In the genomic region with DNA sequence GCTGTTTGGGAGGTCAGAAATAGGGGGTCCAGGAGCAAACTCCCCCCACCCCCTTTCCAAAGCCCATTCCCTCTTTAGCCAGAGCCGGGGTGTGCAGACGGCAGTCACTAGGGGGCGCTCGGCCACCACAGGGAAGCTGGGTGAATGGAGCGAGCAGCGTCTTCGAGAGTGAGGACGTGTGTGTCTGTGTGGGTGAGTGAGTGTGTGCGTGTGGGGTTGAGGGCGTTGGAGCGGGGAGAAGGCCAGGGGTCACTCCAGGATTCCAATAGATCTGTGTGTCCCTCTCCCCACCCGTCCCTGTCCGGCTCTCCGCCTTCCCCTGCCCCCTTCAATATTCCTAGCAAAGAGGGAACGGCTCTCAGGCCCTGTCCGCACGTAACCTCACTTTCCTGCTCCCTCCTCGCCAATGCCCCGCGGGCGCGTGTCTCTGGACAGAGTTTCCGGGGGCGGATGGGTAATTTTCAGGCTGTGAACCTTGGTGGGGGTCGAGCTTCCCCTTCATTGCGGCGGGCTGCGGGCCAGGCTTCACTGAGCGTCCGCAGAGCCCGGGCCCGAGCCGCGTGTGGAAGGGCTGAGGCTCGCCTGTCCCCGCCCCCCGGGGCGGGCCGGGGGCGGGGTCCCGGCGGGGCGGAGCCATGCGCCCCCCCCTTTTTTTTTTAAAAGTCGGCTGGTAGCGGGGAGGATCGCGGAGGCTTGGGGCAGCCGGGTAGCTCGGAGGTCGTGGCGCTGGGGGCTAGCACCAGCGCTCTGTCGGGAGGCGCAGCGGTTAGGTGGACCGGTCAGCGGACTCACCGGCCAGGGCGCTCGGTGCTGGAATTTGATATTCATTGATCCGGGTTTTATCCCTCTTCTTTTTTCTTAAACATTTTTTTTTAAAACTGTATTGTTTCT, we compare ENCODE assay signal across 1 cellular context.
TF ChIP-seq lines count a peak whose summit lies in the region.

A gene (plus strand): TSS at position 686 of the 891 bp plus-strand sequence.

TF ChIP-seq in GM12878, 131 proteins besides CTCF, POLR2A, EP300 and RAD21 (continued from another document and continues in another):
- TF ChIP-seq, protein P1, sequence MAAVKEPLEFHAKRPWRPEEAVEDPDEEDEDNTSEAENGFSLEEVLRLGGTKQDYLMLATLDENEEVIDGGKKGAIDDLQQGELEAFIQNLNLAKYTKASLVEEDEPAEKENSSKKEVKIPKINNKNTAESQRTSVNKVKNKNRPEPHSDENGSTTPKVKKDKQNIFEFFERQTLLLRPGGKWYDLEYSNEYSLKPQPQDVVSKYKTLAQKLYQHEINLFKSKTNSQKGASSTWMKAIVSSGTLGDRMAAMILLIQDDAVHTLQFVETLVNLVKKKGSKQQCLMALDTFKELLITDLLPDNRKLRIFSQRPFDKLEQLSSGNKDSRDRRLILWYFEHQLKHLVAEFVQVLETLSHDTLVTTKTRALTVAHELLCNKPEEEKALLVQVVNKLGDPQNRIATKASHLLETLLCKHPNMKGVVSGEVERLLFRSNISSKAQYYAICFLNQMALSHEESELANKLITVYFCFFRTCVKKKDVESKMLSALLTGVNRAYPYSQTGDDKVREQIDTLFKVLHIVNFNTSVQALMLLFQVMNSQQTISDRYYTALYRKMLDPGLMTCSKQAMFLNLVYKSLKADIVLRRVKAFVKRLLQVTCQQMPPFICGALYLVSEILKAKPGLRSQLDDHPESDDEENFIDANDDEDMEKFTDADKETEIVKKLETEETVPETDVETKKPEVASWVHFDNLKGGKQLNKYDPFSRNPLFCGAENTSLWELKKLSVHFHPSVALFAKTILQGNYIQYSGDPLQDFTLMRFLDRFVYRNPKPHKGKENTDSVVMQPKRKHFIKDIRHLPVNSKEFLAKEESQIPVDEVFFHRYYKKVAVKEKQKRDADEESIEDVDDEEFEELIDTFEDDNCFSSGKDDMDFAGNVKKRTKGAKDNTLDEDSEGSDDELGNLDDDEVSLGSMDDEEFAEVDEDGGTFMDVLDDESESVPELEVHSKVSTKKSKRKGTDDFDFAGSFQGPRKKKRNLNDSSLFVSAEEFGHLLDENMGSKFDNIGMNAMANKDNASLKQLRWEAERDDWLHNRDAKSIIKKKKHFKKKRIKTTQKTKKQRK (IDR thresholded peaks at IDR 0.05; ENCODE audit: low read depth, low read length), result no peak
- TF ChIP-seq, protein P2, sequence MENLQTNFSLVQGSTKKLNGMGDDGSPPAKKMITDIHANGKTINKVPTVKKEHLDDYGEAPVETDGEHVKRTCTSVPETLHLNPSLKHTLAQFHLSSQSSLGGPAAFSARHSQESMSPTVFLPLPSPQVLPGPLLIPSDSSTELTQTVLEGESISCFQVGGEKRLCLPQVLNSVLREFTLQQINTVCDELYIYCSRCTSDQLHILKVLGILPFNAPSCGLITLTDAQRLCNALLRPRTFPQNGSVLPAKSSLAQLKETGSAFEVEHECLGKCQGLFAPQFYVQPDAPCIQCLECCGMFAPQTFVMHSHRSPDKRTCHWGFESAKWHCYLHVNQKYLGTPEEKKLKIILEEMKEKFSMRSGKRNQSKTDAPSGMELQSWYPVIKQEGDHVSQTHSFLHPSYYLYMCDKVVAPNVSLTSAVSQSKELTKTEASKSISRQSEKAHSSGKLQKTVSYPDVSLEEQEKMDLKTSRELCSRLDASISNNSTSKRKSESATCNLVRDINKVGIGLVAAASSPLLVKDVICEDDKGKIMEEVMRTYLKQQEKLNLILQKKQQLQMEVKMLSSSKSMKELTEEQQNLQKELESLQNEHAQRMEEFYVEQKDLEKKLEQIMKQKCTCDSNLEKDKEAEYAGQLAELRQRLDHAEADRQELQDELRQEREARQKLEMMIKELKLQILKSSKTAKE (IDR thresholded peaks at IDR 0.05; ENCODE audit: low read depth, poor library complexity, severe bottlenecking), result peak; percentile 43
- no peak for TF ChIP-seq BCL11A (IDR thresholded peaks at IDR 0.05; ENCODE audit: low read depth, low read length)
- TF ChIP-seq POLR2AphosphoS5 (IDR thresholded peaks at IDR 0.05; ENCODE audit: low read length), result peak; percentile 90
- TF ChIP-seq SMAD1 (IDR thresholded peaks at IDR 0.05; ENCODE audit: low read depth, partially characterized antibody), result peak; percentile 41
- TF ChIP-seq NFYA (IDR thresholded peaks at IDR 0.05; ENCODE audit: borderline replicate concordance, low read depth, low read length), result no peak
- TF ChIP-seq SMC3 (IDR thresholded peaks at IDR 0.05; ENCODE audit: borderline replicate concordance, low read length), result peak; percentile 92
- 0 out of 2 replicates have a peak, but pooled peaks have one; percentile 55 for TF ChIP-seq PML (IDR thresholded peaks at IDR 0.05; ENCODE audit: low read length)
- no peak for TF ChIP-seq RCOR1 (conservative IDR thresholded peaks at IDR 0.05; ENCODE audit: low read depth, low read length)
- TF ChIP-seq CHD1 (IDR thresholded peaks at IDR 0.05; ENCODE audit: low read depth, low read length), result no peak
- TF ChIP-seq MTA2 (IDR thresholded peaks at IDR 0.05; ENCODE audit: low read depth), result peak; percentile 43; the same call in 1 of the 2 replicates
- TF ChIP-seq, protein P3, sequence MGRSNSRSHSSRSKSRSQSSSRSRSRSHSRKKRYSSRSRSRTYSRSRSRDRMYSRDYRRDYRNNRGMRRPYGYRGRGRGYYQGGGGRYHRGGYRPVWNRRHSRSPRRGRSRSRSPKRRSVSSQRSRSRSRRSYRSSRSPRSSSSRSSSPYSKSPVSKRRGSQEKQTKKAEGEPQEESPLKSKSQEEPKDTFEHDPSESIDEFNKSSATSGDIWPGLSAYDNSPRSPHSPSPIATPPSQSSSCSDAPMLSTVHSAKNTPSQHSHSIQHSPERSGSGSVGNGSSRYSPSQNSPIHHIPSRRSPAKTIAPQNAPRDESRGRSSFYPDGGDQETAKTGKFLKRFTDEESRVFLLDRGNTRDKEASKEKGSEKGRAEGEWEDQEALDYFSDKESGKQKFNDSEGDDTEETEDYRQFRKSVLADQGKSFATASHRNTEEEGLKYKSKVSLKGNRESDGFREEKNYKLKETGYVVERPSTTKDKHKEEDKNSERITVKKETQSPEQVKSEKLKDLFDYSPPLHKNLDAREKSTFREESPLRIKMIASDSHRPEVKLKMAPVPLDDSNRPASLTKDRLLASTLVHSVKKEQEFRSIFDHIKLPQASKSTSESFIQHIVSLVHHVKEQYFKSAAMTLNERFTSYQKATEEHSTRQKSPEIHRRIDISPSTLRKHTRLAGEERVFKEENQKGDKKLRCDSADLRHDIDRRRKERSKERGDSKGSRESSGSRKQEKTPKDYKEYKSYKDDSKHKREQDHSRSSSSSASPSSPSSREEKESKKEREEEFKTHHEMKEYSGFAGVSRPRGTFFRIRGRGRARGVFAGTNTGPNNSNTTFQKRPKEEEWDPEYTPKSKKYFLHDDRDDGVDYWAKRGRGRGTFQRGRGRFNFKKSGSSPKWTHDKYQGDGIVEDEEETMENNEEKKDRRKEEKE (IDR thresholded peaks at IDR 0.05), result no peak
- TF ChIP-seq, protein P4, sequence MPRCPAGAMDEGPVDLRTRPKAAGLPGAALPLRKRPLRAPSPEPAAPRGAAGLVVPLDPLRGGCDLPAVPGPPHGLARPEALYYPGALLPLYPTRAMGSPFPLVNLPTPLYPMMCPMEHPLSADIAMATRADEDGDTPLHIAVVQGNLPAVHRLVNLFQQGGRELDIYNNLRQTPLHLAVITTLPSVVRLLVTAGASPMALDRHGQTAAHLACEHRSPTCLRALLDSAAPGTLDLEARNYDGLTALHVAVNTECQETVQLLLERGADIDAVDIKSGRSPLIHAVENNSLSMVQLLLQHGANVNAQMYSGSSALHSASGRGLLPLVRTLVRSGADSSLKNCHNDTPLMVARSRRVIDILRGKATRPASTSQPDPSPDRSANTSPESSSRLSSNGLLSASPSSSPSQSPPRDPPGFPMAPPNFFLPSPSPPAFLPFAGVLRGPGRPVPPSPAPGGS (IDR thresholded peaks at IDR 0.05; ENCODE audit: borderline replicate concordance, insufficient read depth, low read depth, low read length, poor library complexity, severe bottlenecking), result no peak
- TF ChIP-seq, protein P5, sequence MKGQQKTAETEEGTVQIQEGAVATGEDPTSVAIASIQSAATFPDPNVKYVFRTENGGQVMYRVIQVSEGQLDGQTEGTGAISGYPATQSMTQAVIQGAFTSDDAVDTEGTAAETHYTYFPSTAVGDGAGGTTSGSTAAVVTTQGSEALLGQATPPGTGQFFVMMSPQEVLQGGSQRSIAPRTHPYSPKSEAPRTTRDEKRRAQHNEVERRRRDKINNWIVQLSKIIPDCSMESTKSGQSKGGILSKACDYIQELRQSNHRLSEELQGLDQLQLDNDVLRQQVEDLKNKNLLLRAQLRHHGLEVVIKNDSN (IDR thresholded peaks at IDR 0.05; ENCODE audit: borderline replicate concordance, extremely low read length, insufficient read depth, low read depth, low read length), result no peak
- TF ChIP-seq, protein P6, sequence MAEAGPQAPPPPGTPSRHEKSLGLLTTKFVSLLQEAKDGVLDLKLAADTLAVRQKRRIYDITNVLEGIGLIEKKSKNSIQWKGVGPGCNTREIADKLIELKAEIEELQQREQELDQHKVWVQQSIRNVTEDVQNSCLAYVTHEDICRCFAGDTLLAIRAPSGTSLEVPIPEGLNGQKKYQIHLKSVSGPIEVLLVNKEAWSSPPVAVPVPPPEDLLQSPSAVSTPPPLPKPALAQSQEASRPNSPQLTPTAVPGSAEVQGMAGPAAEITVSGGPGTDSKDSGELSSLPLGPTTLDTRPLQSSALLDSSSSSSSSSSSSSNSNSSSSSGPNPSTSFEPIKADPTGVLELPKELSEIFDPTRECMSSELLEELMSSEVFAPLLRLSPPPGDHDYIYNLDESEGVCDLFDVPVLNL (IDR thresholded peaks at IDR 0.05; ENCODE audit: low read depth, low read length), result no peak
- TF ChIP-seq ASH2L (IDR thresholded peaks at IDR 0.05; ENCODE audit: borderline replicate concordance, low read depth), result no peak
- no peak for TF ChIP-seq FOXM1 (IDR thresholded peaks at IDR 0.05; ENCODE audit: low read depth, low read length)
- TF ChIP-seq FOXK2 (IDR thresholded peaks at IDR 0.05), result no peak
- no peak for TF ChIP-seq STAT3 (IDR thresholded peaks at IDR 0.05; ENCODE audit: low read depth, low read length)
- no peak for TF ChIP-seq GABPA (IDR thresholded peaks at IDR 0.05; ENCODE audit: low read depth)
- TF ChIP-seq, protein P7, sequence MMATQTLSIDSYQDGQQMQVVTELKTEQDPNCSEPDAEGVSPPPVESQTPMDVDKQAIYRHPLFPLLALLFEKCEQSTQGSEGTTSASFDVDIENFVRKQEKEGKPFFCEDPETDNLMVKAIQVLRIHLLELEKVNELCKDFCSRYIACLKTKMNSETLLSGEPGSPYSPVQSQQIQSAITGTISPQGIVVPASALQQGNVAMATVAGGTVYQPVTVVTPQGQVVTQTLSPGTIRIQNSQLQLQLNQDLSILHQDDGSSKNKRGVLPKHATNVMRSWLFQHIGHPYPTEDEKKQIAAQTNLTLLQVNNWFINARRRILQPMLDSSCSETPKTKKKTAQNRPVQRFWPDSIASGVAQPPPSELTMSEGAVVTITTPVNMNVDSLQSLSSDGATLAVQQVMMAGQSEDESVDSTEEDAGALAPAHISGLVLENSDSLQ (IDR thresholded peaks at IDR 0.05), result no peak
- 0 out of 2 replicates have a peak, but pooled peaks have one; percentile 49 for TF ChIP-seq TARDBP (IDR thresholded peaks at IDR 0.05; ENCODE audit: borderline replicate concordance)
- no peak; the same call in 1 of the 2 replicates for TF ChIP-seq RB1 (IDR thresholded peaks at IDR 0.05; ENCODE audit: borderline replicate concordance)
- TF ChIP-seq CBX3 (IDR thresholded peaks at IDR 0.05; ENCODE audit: borderline replicate concordance, low read depth), result no peak
- TF ChIP-seq FOS (IDR thresholded peaks at IDR 0.05; ENCODE audit: borderline replicate concordance, extremely low read depth, insufficient read length), result no peak
- no peak for TF ChIP-seq KDM1A (IDR thresholded peaks at IDR 0.05; ENCODE audit: borderline replicate concordance)
- TF ChIP-seq MYC (IDR thresholded peaks at IDR 0.05; ENCODE audit: insufficient read depth, insufficient read length, insufficient replicate concordance, low read length, severe bottlenecking), result no peak
- TF ChIP-seq STAT1 (conservative IDR thresholded peaks at IDR 0.05), result no peak
- TF ChIP-seq RUNX3 (IDR thresholded peaks at IDR 0.05; ENCODE audit: low read length), result peak; percentile 39; the same call in 1 of the 2 replicates
- TF ChIP-seq NFXL1 (IDR thresholded peaks at IDR 0.05; ENCODE audit: borderline replicate concordance), result no peak
- TF ChIP-seq, protein P8, sequence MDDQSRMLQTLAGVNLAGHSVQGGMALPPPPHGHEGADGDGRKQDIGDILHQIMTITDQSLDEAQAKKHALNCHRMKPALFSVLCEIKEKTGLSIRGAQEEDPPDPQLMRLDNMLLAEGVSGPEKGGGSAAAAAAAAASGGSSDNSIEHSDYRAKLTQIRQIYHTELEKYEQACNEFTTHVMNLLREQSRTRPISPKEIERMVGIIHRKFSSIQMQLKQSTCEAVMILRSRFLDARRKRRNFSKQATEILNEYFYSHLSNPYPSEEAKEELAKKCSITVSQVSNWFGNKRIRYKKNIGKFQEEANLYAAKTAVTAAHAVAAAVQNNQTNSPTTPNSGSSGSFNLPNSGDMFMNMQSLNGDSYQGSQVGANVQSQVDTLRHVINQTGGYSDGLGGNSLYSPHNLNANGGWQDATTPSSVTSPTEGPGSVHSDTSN (IDR thresholded peaks at IDR 0.05; ENCODE audit: insufficient replicate concordance, low read depth, low read length), result no peak
- TF ChIP-seq, protein P9, sequence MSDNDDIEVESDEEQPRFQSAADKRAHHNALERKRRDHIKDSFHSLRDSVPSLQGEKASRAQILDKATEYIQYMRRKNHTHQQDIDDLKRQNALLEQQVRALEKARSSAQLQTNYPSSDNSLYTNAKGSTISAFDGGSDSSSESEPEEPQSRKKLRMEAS (IDR thresholded peaks at IDR 0.05; ENCODE audit: low read depth, low read length), result peak; percentile 57
- no peak for TF ChIP-seq KLF5 (IDR thresholded peaks at IDR 0.05; ENCODE audit: partially characterized antibody)
- TF ChIP-seq POLR2AphosphoS2 (IDR thresholded peaks at IDR 0.05; ENCODE audit: low read depth, low read length), result peak; percentile 88
- TF ChIP-seq WRNIP1 (IDR thresholded peaks at IDR 0.05; ENCODE audit: borderline replicate concordance, low read depth, low read length), result no peak
- TF ChIP-seq EED (IDR thresholded peaks at IDR 0.05; ENCODE audit: low read depth), result peak; percentile 76
- peak; percentile 79 for TF ChIP-seq NBN (IDR thresholded peaks at IDR 0.05)
- peak; percentile 88 for TF ChIP-seq IKZF1 (conservative IDR thresholded peaks at IDR 0.05)
